In genomic region chr6:158835616-158836221, GRCh38 we compare ENCODE assay signal across 1 cellular context.
TF ChIP-seq lines count a peak whose summit lies in the region.

No MANE protein-coding gene starts in this region.

TF ChIP-seq in H1, 55 proteins besides CTCF, POLR2A, EP300 and RAD21 (continued from another document):
- no peak for TF ChIP-seq JUND (IDR thresholded peaks at IDR 0.05; ENCODE audit: low read length)
- no peak for TF ChIP-seq E2F6 (IDR thresholded peaks at IDR 0.05)
- TF ChIP-seq ATF2 (IDR thresholded peaks at IDR 0.05; ENCODE audit: low read length): no peak
- no peak for TF ChIP-seq SP1 (IDR thresholded peaks at IDR 0.05; ENCODE audit: low read depth, low read length)
- TF ChIP-seq GABPA (IDR thresholded peaks at IDR 0.05; ENCODE audit: borderline replicate concordance, insufficient read depth, low read length): no peak
- TF ChIP-seq EGR1 (IDR thresholded peaks at IDR 0.05; ENCODE audit: borderline replicate concordance, low read depth, low read length): no peak
- TF ChIP-seq GTF2F1 (IDR thresholded peaks at IDR 0.05; ENCODE audit: borderline replicate concordance, low read depth, low read length): no peak
- no peak for TF ChIP-seq CBX8 (IDR thresholded peaks at IDR 0.05; ENCODE audit: borderline replicate concordance, low read depth, low read length)
- no peak for TF ChIP-seq HDAC6 (IDR thresholded peaks at IDR 0.05; ENCODE audit: low read depth, low read length)
- TF ChIP-seq HDAC2 (IDR thresholded peaks at IDR 0.05; ENCODE audit: borderline replicate concordance in 1 of 2, low read depth in 2 of 2, low read length in 2 of 2): no peak
